In genomic region chr1:5992814-5993552, GRCh38 we compare ENCODE assay signal across 7 cellular contexts. TPM values are rescaled to one million over a fixed set of nuclear protein-coding genes. Genes with fewer than 3 reads are reported as not detected.
DNase-seq lines count a peak whose midpoint lies in the region; ATAC-seq and TF ChIP-seq lines count a peak whose summit lies in the region.

No MANE protein-coding gene starts in this region.

- no peak overlapping the region for H3K18ac ChIP-seq in trophoblast cell (ENCODE audit: low read length)

- H4K12ac ChIP-seq in trophoblast cell (ENCODE audit: low read depth, low read length) = no peak overlapping the region

- H3K23ac ChIP-seq in trophoblast cell (ENCODE audit: low read length) = no peak overlapping the region

- H3K4me3 ChIP-seq in WI38 (ENCODE audit: low read depth, low read length) = peak overlapping the region; percentile 77
- peak overlapping the region; percentile 77 for H3K4me3 ChIP-seq in fibroblast of the aortic adventitia (ENCODE audit: low read depth, low read length)
- H3K4me3 ChIP-seq in trophoblast cell (ENCODE audit: low read depth, low read length) = peak overlapping the region; percentile 61

- no peak overlapping the region for H3K4ac ChIP-seq in trophoblast cell (ENCODE audit: low read depth, low read length)

- H2AFZ ChIP-seq in trophoblast cell (ENCODE audit: insufficient read depth, low read length, poor library complexity) = peak overlapping the region; percentile 70

- no peaks in the 10 kb centered on the region for H3K36me3 ChIP-seq in trophoblast cell (ENCODE audit: control insufficient read depth in 1 of 2, insufficient read depth in 2 of 2, low read length in 2 of 2)

- no peak overlapping the region for H3K14ac ChIP-seq in trophoblast cell (ENCODE audit: low read length)

- H3K79me2 ChIP-seq in trophoblast cell (ENCODE audit: control insufficient read depth, insufficient read depth, low read length, poor library complexity) = peaks cover 5% of the 10 kb centered on the region

- H2BK120ac ChIP-seq in trophoblast cell (ENCODE audit: insufficient read depth, low read length, poor library complexity) = no peak overlapping the region

- H3K27me3 ChIP-seq in trophoblast cell (ENCODE audit: insufficient read depth, low read length) = peaks cover 25% of the 10 kb centered on the region

- peak overlapping the region; percentile 57 for H4K8ac ChIP-seq in trophoblast cell (ENCODE audit: low read depth, low read length)

- H3K9me3 ChIP-seq in trophoblast cell (ENCODE audit: insufficient read depth, low read depth, low read length) = no peaks in the 10 kb centered on the region

- H4K91ac ChIP-seq in trophoblast cell (ENCODE audit: low read depth, low read length) = no peak overlapping the region

- no peak overlapping the region for H3K9ac ChIP-seq in trophoblast cell (ENCODE audit: low read length)

- TF ChIP-seq CTCF in GM13976 (IDR thresholded peaks at IDR 0.05; ENCODE audit: borderline replicate concordance, control extremely low read depth, extremely low read depth, insufficient read depth, missing control alignments) (no peak), WI38 (IDR thresholded peaks at IDR 0.05; ENCODE audit: low read depth, low read length) (no peak), fibroblast of the aortic adventitia (IDR thresholded peaks at IDR 0.05; ENCODE audit: insufficient read depth, low read length) (no peak)

- H3K4me1 ChIP-seq in trophoblast cell (ENCODE audit: control insufficient read depth in 1 of 2, insufficient read depth in 2 of 2, low read length in 2 of 2) = peaks cover 7 to 12% of the 10 kb centered on the region in 2 experiments

- no peak overlapping the region for H2AK5ac ChIP-seq in trophoblast cell (ENCODE audit: low read length)

- WGBS in trophoblast cell (ENCODE audit: extremely low coverage, insufficient coverage, insufficient read length) = no CpG with 5 or more reads among the region's 49 CpGs

- peak overlapping the region; percentile 76 for H3K4me2 ChIP-seq in trophoblast cell (ENCODE audit: low read length)

- H3K27ac ChIP-seq in trophoblast cell (ENCODE audit: low read depth, low read length) = no peak overlapping the region

- peak; percentile 43 for DNase-seq in GM13976 (ENCODE audit: low spot score)
- peak; percentile 13 for DNase-seq in HK-2 (ENCODE audit: unreplicated experiment)
- no peak for DNase-seq in fibroblast of the aortic adventitia (ENCODE audit: low read depth)
- no peak for DNase-seq in trophoblast cell
- DNase-seq in stimulated activated naive CD4-positive, alpha-beta T cell treated with Interleukin-2 at 50 U/mL for 16 hours (lab: John Stamatoyannopoulos, UW) = no peak

- in situ Hi-C loops in GM13976 (cut with MboI; ENCODE audit: low sequenced_read_pairs, unreplicated experiment) = no loop called here

- no peak overlapping the region for H2BK5ac ChIP-seq in trophoblast cell (ENCODE audit: low read depth, low read length, poor library complexity)

- H2BK12ac ChIP-seq in trophoblast cell (ENCODE audit: low read length) = no peak overlapping the region

- ATAC-seq in HG02588 (IDR thresholded peaks at IDR 0.05; ENCODE audit: unreplicated experiment) = no peak

- peaks cover 4% of the 10 kb centered on the region for H3K79me1 ChIP-seq in trophoblast cell (ENCODE audit: low read length)

RNA-seq across cellular contexts. Expression of gene NPHP4, which starts 0.8 kb away (rescaled TPM):
- total RNA-seq in fibroblast of the aortic adventitia (ENCODE audit: low replicate concordance) = 6.9 and 9.6 TPM in 2 replicates
- polyA plus RNA-seq in trophoblast cell (2013) = 2.2 and 2.4 TPM in 2 replicates

RNA-seq across cellular contexts. Expression of gene KCNAB2, which starts 52.7 kb away (rescaled TPM):
- total RNA-seq in fibroblast of the aortic adventitia (ENCODE audit: low replicate concordance) = 4.0 and 9.1 TPM in 2 replicates
- 0.55 and 0.57 TPM in 2 replicates for polyA plus RNA-seq in trophoblast cell (2013)

Comparison
In these comparisons a context has a peak if more than half of its experiments do, and no peak if none do; other contexts are left out.
1. DNase-seq: peak in GM13976 (single experiment) and HK-2 (single experiment); none in fibroblast of the aortic adventitia (single experiment), trophoblast cell (0 of 2) and stimulated activated naive CD4-positive, alpha-beta T cell treated with Interleukin-2 at 50 U/mL for 16 hours (single experiment).
2. Peak in every context shown above with its lines, with median percentiles within 50 percentile points of each other: H3K4me3 ChIP-seq.